ENCODE assay signal across 8 cellular contexts in genomic region chr6:33904050-33904827, GRCh38.
DNase-seq lines count a peak whose midpoint lies in the region; ATAC-seq and TF ChIP-seq lines count a peak whose summit lies in the region.

No MANE protein-coding gene starts in this region.

- ATAC-seq in GM18499 (IDR thresholded peaks at IDR 0.05; ENCODE audit: insufficient read depth, unreplicated experiment) (peak; percentile 61), HG02981 (IDR thresholded peaks at IDR 0.05; ENCODE audit: unreplicated experiment) (peak; percentile 58), SK-N-SH treated with all-trans-retinoic acid at 6 μM for 48 hours (no peak; the same call in 2 of the 3 replicates)

- no peaks in the 10 kb centered on the region for H3K4me1 ChIP-seq in smooth muscle cell (ENCODE audit: low read depth)

- H3K4me2 ChIP-seq in smooth muscle cell = no peak overlapping the region

- no peaks in the 10 kb centered on the region for H3F3A ChIP-seq in smooth muscle cell (ENCODE audit: low read depth)

- H3K27me3 ChIP-seq in smooth muscle cell (ENCODE audit: low read depth) = peaks cover 11% of the 10 kb centered on the region

- DNase-seq in activated CD4-positive, CD25-positive, alpha-beta regulatory T cell treated with anti-CD3 and anti-CD28 coated beads, Interleukin-2, amount 50 U/mL, for 16 hours (ENCODE audit: low read depth, low spot score) = peak; percentile 26
- DNase-seq in effector CD8-positive, alpha-beta T cell (lab: John Stamatoyannopoulos, UW) = peak; percentile 19
- DNase-seq in stimulated activated CD8-positive, alpha-beta memory T cell treated with anti-CD3 and anti-CD28 coated beads, Interleukin-4, amount 100 ng/mL, for 1 hour (ENCODE audit: low read depth in 2 of 2, low spot score in 1 of 2) = peak; percentile 39
- no peak for DNase-seq in smooth muscle cell (lab: John Stamatoyannopoulos, UW; ENCODE audit: unreplicated experiment)
- DNase-seq in SW480 (ENCODE audit: low spot score) = no peak

- TF ChIP-seq CTCF in smooth muscle cell (IDR thresholded peaks at IDR 0.05; ENCODE audit: borderline replicate concordance, insufficient read depth, poor library complexity, severe bottlenecking) = no peak

- no peak overlapping the region for H3K4me3 ChIP-seq in smooth muscle cell

- H3K27ac ChIP-seq in smooth muscle cell (ENCODE audit: low read depth) = no peak overlapping the region

- no peaks in the 10 kb centered on the region for H3K9me3 ChIP-seq in smooth muscle cell (replicated peaks; ENCODE audit: low read depth)

- H3K36me3 ChIP-seq in smooth muscle cell (ENCODE audit: low read depth) = no peaks in the 10 kb centered on the region

- no peaks in the 10 kb centered on the region for H4K20me1 ChIP-seq in smooth muscle cell (ENCODE audit: low read depth)

- no peaks in the 10 kb centered on the region for H3K79me2 ChIP-seq in smooth muscle cell (ENCODE audit: low read depth)

- H3K9ac ChIP-seq in smooth muscle cell (ENCODE audit: low read depth) = no peak overlapping the region

- WGBS in smooth muscle cell (ENCODE audit: low lambda C conversion rate) = 83% methylated on average over 14 of the region's 14 CpGs

- no peak overlapping the region for H2AFZ ChIP-seq in smooth muscle cell (ENCODE audit: low read depth)

TF ChIP-seq in SK-N-SH treated with all-trans-retinoic acid at 6 μM for 48 hours, 23 proteins besides CTCF, POLR2A, EP300 and RAD21:
- TF ChIP-seq ZFP3 (CRISPR knock-in tag; IDR thresholded peaks at IDR 0.05) = no peak
- no peak for TF ChIP-seq CSDC2 (CRISPR knock-in tag; IDR thresholded peaks at IDR 0.05)

Comparison
In these comparisons a context has a peak if more than half of its experiments do, and no peak if none do; other contexts are left out.
1. DNase-seq: peak in activated CD4-positive, CD25-positive, alpha-beta regulatory T cell treated with anti-CD3 and anti-CD28 coated beads, Interleukin-2, amount 50 U/mL, for 16 hours (single experiment), effector CD8-positive, alpha-beta T cell (single experiment) and stimulated activated CD8-positive, alpha-beta memory T cell treated with anti-CD3 and anti-CD28 coated beads, Interleukin-4, amount 100 ng/mL, for 1 hour (2 of 2); none in smooth muscle cell (single experiment) and SW480 (single experiment).